ENCODE assay signal across 20 cellular contexts in genomic region chr11:130516868-130517505, GRCh38.
"Had no signal": no experiment of that assay in that cellular context is flagged by ENCODE, and none has a peak within 500 bp of the region (broad histone marks: within the 10 kb centered on the region; RNA-seq: fewer than 3 reads in every experiment).

No MANE protein-coding gene starts in this region.

- H3K27me3 ChIP-seq: SJSA1 had no signal

- H3K27ac ChIP-seq: HL-60, SJSA1, SK-N-MC had no signal

- FAIRE-seq: HTR-8/SVneo, RCC 7860 had no signal

- H3K9me3 ChIP-seq: SJSA1 had no signal

- H3K36me3 ChIP-seq: SJSA1 had no signal

- H3K4me3 ChIP-seq: SJSA1, SK-N-MC had no signal

- DNase-seq: KBM-7, MV-4-11, NCI-H1048, NCI-H1105, NCI-H1417, NCI-H1436 treated with DMSO at 0.1 percent for 48 hours, NCI-H1694, NCI-H187 treated with DMSO at 0.1 percent for 48 hours, NCI-H2029 treated with DMSO at 0.1 percent for 48 hours, NCI-H2227 treated with DMSO at 0.1 percent for 48 hours, NCI-H524, NCI-H774, Right ventricle myocardium superior, RPMI8226, SIG-M5 had no signal
